In genomic region chr11:102573851-102574250, GRCh38 we compare ENCODE assay signal across 20 cellular contexts. TPM values are rescaled to one million over a fixed set of nuclear protein-coding genes. Genes with fewer than 3 reads are reported as not detected.
DNase-seq lines count a peak whose midpoint lies in the region; ATAC-seq and TF ChIP-seq lines count a peak whose summit lies in the region.
"Had no signal": no experiment of that assay in that cellular context is flagged by ENCODE, and none has a peak within 500 bp of the region (broad histone marks: within the 10 kb centered on the region; RNA-seq: fewer than 3 reads in every experiment).

No MANE protein-coding gene starts in this region.

- H3K4ac ChIP-seq in IMR-90 (ENCODE audit: low read depth, low read length), result no peak overlapping the region

- dilution Hi-C loops in IMR-90 (cut with HindIII; ENCODE audit: low sequenced_read_pairs, unreplicated experiment), result no loop called here

- H2AK5ac ChIP-seq in IMR-90 (ENCODE audit: low read depth, low read length), result no peak overlapping the region

- intact Hi-C loops in IMR-90 (cut with micrococcal nuclease), result no loop called here
- intact Hi-C loops in ascending aorta (cut with DNase I), result no loop called here

- H4K91ac ChIP-seq in IMR-90 (ENCODE audit: insufficient read depth, low read depth, low read length), result no peak overlapping the region

- no peak overlapping the region for H2BK15ac ChIP-seq in IMR-90 (ENCODE audit: low read depth, low read length)

- H2BK120ac ChIP-seq in IMR-90 (ENCODE audit: low read depth, low read length), result no peak overlapping the region

- no peaks in the 10 kb centered on the region for H4K20me1 ChIP-seq in IMR-90 (ENCODE audit: insufficient read depth, low read length)

- H2BK20ac ChIP-seq in IMR-90 (ENCODE audit: low read depth, low read length), result no peak overlapping the region

- no peak for TF ChIP-seq RAD21 in IMR-90 (IDR thresholded peaks at IDR 0.05; ENCODE audit: low read length)

- H3K4me3 ChIP-seq in AG10803 (ENCODE audit: low read length), result no peak overlapping the region
- H3K4me3 ChIP-seq in IMR-90 (ENCODE audit: insufficient read depth, low read depth, low read length), result no peak overlapping the region
- H3K4me3 ChIP-seq in fibroblast of villous mesenchyme (ENCODE audit: low read depth, low read length), result no peak overlapping the region
- no peak overlapping the region for H3K4me3 ChIP-seq in ascending aorta
- H3K4me3 ChIP-seq: adrenal gland, left ventricle myocardium inferior, upper lobe of right lung had no signal

- H3K23ac ChIP-seq in IMR-90 (ENCODE audit: low read depth, low read length), result no peak overlapping the region

- H3K18ac ChIP-seq in IMR-90 (ENCODE audit: low read depth, low read length), result no peak overlapping the region

- ATAC-seq in IMR-90 (ENCODE audit: low read depth), result no peak
- ATAC-seq in SK-N-SH treated with all-trans-retinoic acid at 6 μM for 48 hours, result peak; percentile 77
- ATAC-seq in GM18861 (IDR thresholded peaks at IDR 0.05; ENCODE audit: unreplicated experiment), result no peak
- ATAC-seq: right cardiac atrium; stimulated activated naive CD8-positive, alpha-beta T cell treated with anti-CD3 and anti-CD28 coated beads, Interleukin-15, amount 100 ng/mL, for 72 hours; upper lobe of right lung; WTC11 had no signal

- H3K4me1 ChIP-seq in IMR-90 (ENCODE audit: control insufficient read depth, insufficient read depth, low read length) (no peaks in the 10 kb centered on the region), ascending aorta (no peaks in the 10 kb centered on the region)
- H3K4me1 ChIP-seq: adrenal gland, left ventricle myocardium inferior, upper lobe of right lung had no signal

- no peak overlapping the region for H3K4me2 ChIP-seq in IMR-90 (ENCODE audit: low read depth, low read length)

- no peak overlapping the region for H4K5ac ChIP-seq in IMR-90 (ENCODE audit: low read depth, low read length)

- no peak overlapping the region for H2AK9ac ChIP-seq in IMR-90 (replicated peaks; ENCODE audit: low read depth, low read length, poor library complexity)

- BruUV-seq in IMR-90 (replicated peaks; lab: Mats Ljungman, UMichigan), result no TSS peak

- no peak for TF ChIP-seq CTCF in AG10803 (conservative IDR thresholded peaks at IDR 0.05; ENCODE audit: low read length)
- TF ChIP-seq CTCF in IMR-90 (conservative IDR thresholded peaks at IDR 0.05; ENCODE audit: low read depth, low read length), result no peak
- TF ChIP-seq CTCF in fibroblast of villous mesenchyme (IDR thresholded peaks at IDR 0.05; ENCODE audit: insufficient read depth, low read depth, low read length), result no peak
- no peak for TF ChIP-seq CTCF in ascending aorta (IDR thresholded peaks at IDR 0.05)

- no peak overlapping the region for H3K27ac ChIP-seq in IMR-90 (ENCODE audit: insufficient read depth, low read length)
- no peak overlapping the region for H3K27ac ChIP-seq in ascending aorta
- H3K27ac ChIP-seq: adrenal gland, left ventricle myocardium inferior, upper lobe of right lung had no signal

- H3K14ac ChIP-seq in IMR-90 (replicated peaks; ENCODE audit: low read depth, low read length), result no peak overlapping the region

- no peak overlapping the region for H3K56ac ChIP-seq in IMR-90 (ENCODE audit: extremely low read depth, insufficient read depth, low read length)

- no peaks in the 10 kb centered on the region for H3K79me1 ChIP-seq in IMR-90 (ENCODE audit: low read depth in 1 of 2, low read length in 2 of 2)

- H3K27me3 ChIP-seq in IMR-90 (ENCODE audit: control insufficient read depth, insufficient read depth, low read length) (no peaks in the 10 kb centered on the region), ascending aorta (no peaks in the 10 kb centered on the region)
- H3K27me3 ChIP-seq: adrenal gland, upper lobe of right lung had no signal

- H3K9me3 ChIP-seq in IMR-90 (ENCODE audit: control insufficient read depth, insufficient read depth, low read length) (no peaks in the 10 kb centered on the region), ascending aorta (no peaks in the 10 kb centered on the region)
- H3K9me3 ChIP-seq: adrenal gland, left ventricle myocardium inferior, upper lobe of right lung had no signal

- POLR2A ChIA-PET in IMR-90 (lab: Charles Lee; ENCODE audit: unreplicated experiment), result interaction anchor here (1.0 kb wide), 1 partner anchor 13 kb away, joined by 3 read pairs; no protein-coding TSS in a partner anchor

- H3K9ac ChIP-seq in IMR-90 (ENCODE audit: low read depth, low read length), result no peak overlapping the region

- no peak overlapping the region for H2AFZ ChIP-seq in IMR-90 (replicated peaks; ENCODE audit: low read length, poor library complexity)

- TF ChIP-seq POLR2A in IMR-90 (IDR thresholded peaks at IDR 0.05; ENCODE audit: low read depth, low read length), result no peak

- H3K36me3 ChIP-seq in IMR-90 (ENCODE audit: control insufficient read depth, insufficient read depth, low read length) (no peaks in the 10 kb centered on the region), ascending aorta (no peaks in the 10 kb centered on the region)
- H3K36me3 ChIP-seq: adrenal gland, left ventricle myocardium inferior, upper lobe of right lung had no signal

- WGBS in IMR-90 (ENCODE audit: extremely low coverage in 2 of 2, insufficient read length in 1 of 2), 2 experiments, result no CpG with 5 or more reads among the region's 2 CpGs

- DNase-seq in AG10803 (ENCODE audit: low read depth), result peak; percentile 6
- DNase-seq in IMR-90, result peak; percentile 43
- peak; percentile 76 for DNase-seq in fibroblast of villous mesenchyme (ENCODE audit: low read depth)
- no peak for DNase-seq in NCI-H1105 (lab: John Stamatoyannopoulos, UW)
- DNase-seq in T1000 (lab: John Stamatoyannopoulos, UW), result no peak
- no peak for DNase-seq in ascending aorta (ENCODE audit: low spot score in 2 of 2)
- DNase-seq: activated CD8-positive, alpha-beta memory T cell treated with anti-CD3 and anti-CD28 coated beads for 24 hours; adrenal gland; CD8-positive, alpha-beta memory T cell; left ventricle myocardium inferior; NCI-H1048; nucleus accumbens; right cardiac atrium; stimulated activated naive CD8-positive, alpha-beta T cell treated with anti-CD3 and anti-CD28 coated beads, Interleukin-15, amount 100 ng/mL, for 72 hours; upper lobe of right lung had no signal

- no peaks in the 10 kb centered on the region for H3K9me1 ChIP-seq in IMR-90 (ENCODE audit: insufficient read depth, low read length)

- no peak overlapping the region for H2BK5ac ChIP-seq in IMR-90 (ENCODE audit: low read depth, low read length, poor library complexity, severe bottlenecking)

- CTCF ChIA-PET in IMR-90 (lab: Yijun Ruan, JAX), result no interaction called here

- no peak overlapping the region for H4K8ac ChIP-seq in IMR-90 (ENCODE audit: low read depth in 2 of 2, low read length in 2 of 2)

- in situ Hi-C loops in IMR-90 (cut with MboI; ENCODE audit: low sequenced_read_pairs), result no loop called here

TF ChIP-seq in IMR-90, 13 proteins besides CTCF, POLR2A, EP300 and RAD21:
- TF ChIP-seq ELK1 (IDR thresholded peaks at IDR 0.05; ENCODE audit: borderline replicate concordance, low read depth, low read length), result no peak
- TF ChIP-seq MAFK (IDR thresholded peaks at IDR 0.05; ENCODE audit: low read depth, low read length), result no peak
- TF ChIP-seq MAZ (IDR thresholded peaks at IDR 0.05; ENCODE audit: borderline replicate concordance, low read depth, low read length), result no peak
- TF ChIP-seq CEBPB (IDR thresholded peaks at IDR 0.05; ENCODE audit: low read depth, low read length), result no peak

TF ChIP-seq in SK-N-SH treated with all-trans-retinoic acid at 6 μM for 48 hours, 23 proteins besides CTCF, POLR2A, EP300 and RAD21:
- TF ChIP-seq ZNF8 (CRISPR knock-in tag; IDR thresholded peaks at IDR 0.05) (no peak), ZC3H10 (CRISPR knock-in tag; IDR thresholded peaks at IDR 0.05) (no peak), BACH2 (CRISPR knock-in tag; IDR thresholded peaks at IDR 0.05; ENCODE audit: borderline replicate concordance) (no peak), TCF4 (CRISPR knock-in tag; IDR thresholded peaks at IDR 0.05; ENCODE audit: borderline replicate concordance) (no peak), PPARA (CRISPR knock-in tag; IDR thresholded peaks at IDR 0.05; ENCODE audit: borderline replicate concordance) (no peak)

RNA-seq across cellular contexts. Expression of gene MMP7, which starts 43.3 kb away (rescaled TPM):
- total RNA-seq in IMR-90 (2012; rRNA removed) (not detected in 2 replicates), fibroblast of villous mesenchyme (0.43 and 2.6 TPM in 2 replicates), ascending aorta (not detected)
- polyA plus RNA-seq in IMR-90 (2012; rRNA removed), result not detected in 2 replicates
- not detected in 2 replicates for polyA plus RNA-seq in IMR-90 (2012; cell fraction: cytosol; rRNA removed)
- polyA plus RNA-seq in IMR-90 (2012; cell fraction: nucleus; rRNA removed; ENCODE audit: low replicate concordance), result not detected in 2 replicates
- total RNA-seq: CD8-positive, alpha-beta memory T cell; cerebellum; left ventricle myocardium inferior; right cardiac atrium had no signal
- polyA plus RNA-seq: adrenal gland; AG04450; CD8-positive, alpha-beta memory T cell; right cardiac atrium had no signal

RNA-seq across cellular contexts. Expression of gene MMP20, which starts 51.3 kb away (rescaled TPM):
- total RNA-seq in IMR-90 (2012; rRNA removed) (not detected in 2 replicates), fibroblast of villous mesenchyme (not detected in 2 replicates), ascending aorta (not detected)
- polyA plus RNA-seq in IMR-90 (2012; rRNA removed), result not detected in 2 replicates
- polyA plus RNA-seq in IMR-90 (2012; cell fraction: cytosol; rRNA removed), result not detected in 2 replicates
- not detected in 2 replicates for polyA plus RNA-seq in IMR-90 (2012; cell fraction: nucleus; rRNA removed; ENCODE audit: low replicate concordance)
- total RNA-seq: adrenal gland; CD8-positive, alpha-beta memory T cell; cerebellum; left ventricle myocardium inferior; right cardiac atrium; upper lobe of right lung; WTC11 had no signal
- polyA plus RNA-seq: adrenal gland; AG04450; CD8-positive, alpha-beta memory T cell; right cardiac atrium had no signal

Comparison
In these comparisons a context has a peak if more than half of its experiments do, and no peak if none do; other contexts are left out.
1. DNase-seq: peak in AG10803 (single experiment), IMR-90 (single experiment) and fibroblast of villous mesenchyme (single experiment); none in NCI-H1105 (single experiment), T1000 (single experiment) and ascending aorta (0 of 2).